8 cellular contexts compared by ENCODE assay signal in genomic region chr16:3879258-3879886, GRCh38. TPM values are rescaled to one million over a fixed set of nuclear protein-coding genes. Genes with fewer than 3 reads are reported as not detected.
DNase-seq lines count a peak whose midpoint lies in the region; ATAC-seq and TF ChIP-seq lines count a peak whose summit lies in the region.

No MANE protein-coding gene starts in this region.

- BruUV-seq in Panc1 (replicated peaks; lab: Mats Ljungman, UMichigan): no TSS peak

- DNase-seq in AG10803 (ENCODE audit: low read depth): no peak
- DNase-seq in Panc1 (ENCODE audit: low read depth, low spot score): no peak
- DNase-seq in cardiac fibroblast (ENCODE audit: low read depth in 2 of 2): peak; percentile 27
- peak; percentile 62 to 71 (median 67) for DNase-seq in right lobe of liver
- DNase-seq in LoVo (ENCODE audit: low spot score): no peak
- DNase-seq in GF-D8 (lab: John Stamatoyannopoulos, UW): no peak

- H3K27me3 ChIP-seq in Panc1 (ENCODE audit: control insufficient read depth, insufficient read depth, low read length) (no peaks in the 10 kb centered on the region), right lobe of liver (no peaks in the 10 kb centered on the region), stomach smooth muscle (ENCODE audit: control insufficient read depth in 1 of 2, insufficient read depth in 2 of 2, low read length in 2 of 2) (no peaks in the 10 kb centered on the region)

- CTCF ChIA-PET in Panc1 (lab: Charles Lee): no interaction called here

- no peak for TF ChIP-seq POLR2A in right lobe of liver (IDR thresholded peaks at IDR 0.05)

- ATAC-seq in GM21390 (IDR thresholded peaks at IDR 0.05; ENCODE audit: unreplicated experiment) (peak; percentile 13), Panc1 (peak; percentile 35), right lobe of liver (peak; percentile 46 to 58 (median 54))

- peak overlapping the region; percentile 61 to 68 for H3K9ac ChIP-seq in stomach smooth muscle (ENCODE audit: low read length in 2 of 2)

- WGBS in right lobe of liver (ENCODE audit: insufficient coverage, low coverage, low lambda C conversion rate, missing lambda C conversion rate): 0% methylated on average over 7 of the region's 50 CpGs

- POLR2A ChIA-PET in Panc1 (lab: Charles Lee): interaction anchor here (0.6 kb wide), 1 partner anchor 141 kb away, joined by 4 read pairs; no protein-coding TSS in a partner anchor

- H3K9me3 ChIP-seq in Panc1 (ENCODE audit: control insufficient read depth, insufficient read depth, low read depth, low read length) (no peaks in the 10 kb centered on the region), right lobe of liver (no peaks in the 10 kb centered on the region), stomach smooth muscle (ENCODE audit: control insufficient read depth in 2 of 2, low read length in 2 of 2) (no peaks in the 10 kb centered on the region)

- peaks cover 36% of the 10 kb centered on the region for H3K4me1 ChIP-seq in Panc1 (ENCODE audit: control insufficient read depth, insufficient read depth, low read length)
- peaks cover 0 to 36% (median 14%) of the 10 kb centered on the region in 4 donors for H3K4me1 ChIP-seq in right lobe of liver
- peaks cover 47% of the 10 kb centered on the region for H3K4me1 ChIP-seq in stomach smooth muscle (ENCODE audit: control insufficient read depth, insufficient read depth, low read length)

- in situ Hi-C loops in Panc1 (cut with HindIII; ENCODE audit: low pct_unique_long_range_greater_than_20kb, low sequenced_read_pairs): loop anchor here (10.0 kb wide), 1 partner anchor 65 kb away; no protein-coding TSS in a partner anchor

- TF ChIP-seq CTCF in AG10803 (conservative IDR thresholded peaks at IDR 0.05; ENCODE audit: low read length) (no peak), Panc1 (IDR thresholded peaks at IDR 0.05) (no peak), cardiac fibroblast (IDR thresholded peaks at IDR 0.05; ENCODE audit: low read depth, low read length) (no peak), right lobe of liver (IDR thresholded peaks at IDR 0.05) (no peak)

- H3K27ac ChIP-seq in Panc1 (ENCODE audit: low read length): peak overlapping the region; percentile 63
- H3K27ac ChIP-seq in right lobe of liver: peak overlapping the region in 2 of 3 donors; percentile 23 to 88
- no peak overlapping the region for H3K27ac ChIP-seq in stomach smooth muscle (ENCODE audit: low read length)

- intact Hi-C loops in Panc1 (cut with micrococcal nuclease; ENCODE audit: unreplicated experiment) (no loop called here), right lobe of liver (cut with DNase I) (loop anchor here (10.0 kb wide), 2 partner anchors 185 to 195 kb away; no protein-coding TSS in a partner anchor)

- H3K36me3 ChIP-seq in Panc1 (ENCODE audit: control insufficient read depth, insufficient read depth, low read length) (no peaks in the 10 kb centered on the region), right lobe of liver (no peaks in the 10 kb centered on the region), stomach smooth muscle (ENCODE audit: control insufficient read depth in 2 of 2, insufficient read depth in 2 of 2, low read length in 2 of 2) (no peaks in the 10 kb centered on the region)

- H3K4me3 ChIP-seq in AG10803 (ENCODE audit: low read length) (peak overlapping the region; percentile 92), Panc1 (ENCODE audit: low read depth in 2 of 2, low read length in 2 of 2) (peak overlapping the region; percentile 84 to 93), cardiac fibroblast (replicated peaks in 1 of 2; ENCODE audit: low read depth in 2 of 2, low read length in 2 of 2) (peak overlapping the region; percentile 81 to 87), right lobe of liver (peak overlapping the region; percentile 76 to 92 (median 86)), stomach smooth muscle (ENCODE audit: low read length in 2 of 2) (peak overlapping the region; percentile 89 to 93)

RNA-seq across cellular contexts. Expression of gene CREBBP, which starts 1.1 kb away (rescaled TPM):
- total RNA-seq in Panc1 (2021; ENCODE audit: unreplicated experiment) (60.2 TPM), right lobe of liver (10 to 100 TPM; 18.1 to 39.8 (median 29.2) TPM)
- polyA plus RNA-seq in Panc1 (2012; ENCODE audit: insufficient read length): 52.0 TPM

Comparison
In these comparisons a context has a peak if more than half of its experiments do, and no peak if none do; other contexts are left out.
1. DNase-seq: peak in cardiac fibroblast (2 of 2) and right lobe of liver (3 of 3); none in AG10803 (single experiment), Panc1 (single experiment), LoVo (single experiment) and GF-D8 (single experiment).
2. Peak in every context shown above with its lines, with median percentiles within 50 percentile points of each other: H3K4me3 ChIP-seq and ATAC-seq.